1 cellular context compared by ENCODE assay signal in genomic region chr16:2004795-2005517, GRCh38.
TF ChIP-seq lines count a peak whose summit lies in the region.

No MANE protein-coding gene starts in this region.

TF ChIP-seq in H1, 55 proteins besides CTCF, POLR2A, EP300 and RAD21:
- no peak for TF ChIP-seq CBX8 (IDR thresholded peaks at IDR 0.05; ENCODE audit: borderline replicate concordance, low read depth, low read length)
- TF ChIP-seq BCL11A (IDR thresholded peaks at IDR 0.05; ENCODE audit: low read depth in 2 of 2, low read length in 2 of 2): no peak
- no peak for TF ChIP-seq TAF1 (IDR thresholded peaks at IDR 0.05; ENCODE audit: low read depth, low read length)
- no peak for TF ChIP-seq BRCA1 (IDR thresholded peaks at IDR 0.05; ENCODE audit: low read depth, low read length)
- no peak for TF ChIP-seq POU5F1 (IDR thresholded peaks at IDR 0.05; ENCODE audit: low read depth, low read length)
- TF ChIP-seq RFX5 (IDR thresholded peaks at IDR 0.05; ENCODE audit: borderline replicate concordance, low read depth, low read length): no peak
- no peak for TF ChIP-seq CHD7 (IDR thresholded peaks at IDR 0.05; ENCODE audit: insufficient replicate concordance, low read length)
- no peak for TF ChIP-seq SUZ12 (IDR thresholded peaks at IDR 0.05; ENCODE audit: low read length)
